14 cellular contexts compared by ENCODE assay signal in the genomic region with DNA sequence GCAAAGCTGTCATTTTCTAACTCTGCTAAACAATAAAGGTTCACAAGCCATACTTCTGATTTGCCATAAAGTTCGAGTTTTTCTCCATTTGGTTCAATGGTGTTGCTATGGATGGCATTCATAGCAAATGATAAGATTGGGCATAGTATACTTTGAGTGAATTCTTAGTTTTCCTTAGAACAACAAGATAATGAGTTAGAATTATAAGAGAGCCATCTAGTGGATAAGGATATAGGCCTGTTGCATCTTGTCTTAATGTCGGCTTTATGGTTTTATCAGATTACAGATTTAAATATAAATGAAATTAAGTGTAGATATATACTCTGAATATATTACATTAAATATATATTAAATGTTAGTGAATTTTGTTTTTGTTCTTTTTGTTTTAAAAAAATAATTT.
DNase-seq lines count a peak whose midpoint lies in the region; ATAC-seq and TF ChIP-seq lines count a peak whose summit lies in the region.
"Had no signal": no experiment of that assay in that cellular context is flagged by ENCODE, and none has a peak within 500 bp of the region (broad histone marks: within the 10 kb centered on the region; RNA-seq: fewer than 3 reads in every experiment).

No MANE protein-coding gene starts in this region.

- H3K27me3 ChIP-seq in neural progenitor cell (no peaks in the 10 kb centered on the region), ascending aorta (no peaks in the 10 kb centered on the region)

- DNase-seq in G401 (ENCODE audit: low spot score), result peak; percentile 3
- DNase-seq in LNCaP clone FGC (ENCODE audit: low read depth), result no peak
- peak; percentile 22 for DNase-seq in choroid plexus epithelial cell (ENCODE audit: low read depth)
- no peak for DNase-seq in neural progenitor cell (ENCODE audit: low spot score)
- DNase-seq in HPDE6-E6E7 (ENCODE audit: extremely low spot score), result no peak
- DNase-seq in ascending aorta (ENCODE audit: low spot score in 2 of 2), result no peak
- DNase-seq: activated naive CD8-positive, alpha-beta T cell treated with anti-CD3 and anti-CD28 coated beads, Interleukin-2, amount 10 ng/mL, durations not matched to agents 7 days and 5 days; DMS79 treated with DMSO at 0.1 percent for 48 hours; NCI-H1048; stimulated activated CD4-positive, alpha-beta T cell treated with anti-CD3 and anti-CD28 coated beads, Interleukin-15, amount 100 ng/mL, for 24 hours had no signal

- H2AFZ ChIP-seq in neural progenitor cell (replicated peaks), result no peak overlapping the region

- intact Hi-C loops in ascending aorta (cut with DNase I), result loop anchor here (5.0 kb wide), 1 partner anchor 199 kb away; no protein-coding TSS in a partner anchor

- no peaks in the 10 kb centered on the region for H3K36me3 Mint-ChIP-seq in neural progenitor cell
- H3K36me3 Mint-ChIP-seq: activated naive CD8-positive, alpha-beta T cell treated with anti-CD3 and anti-CD28 coated beads, Interleukin-2, amount 10 ng/mL, durations not matched to agents 7 days and 5 days; natural killer cell treated with Interleukin-12 subunit alpha and Interleukin-12 subunit beta and Interleukin-15 and Interleukin-18, amount 100 ng/mL, for 72 hours had no signal

- no peaks in the 10 kb centered on the region for H3K9me3 Mint-ChIP-seq in neural progenitor cell
- H3K9me3 Mint-ChIP-seq: activated naive CD8-positive, alpha-beta T cell treated with anti-CD3 and anti-CD28 coated beads, Interleukin-2, amount 10 ng/mL, durations not matched to agents 7 days and 5 days; T-helper 1 cell treated with Interleukin-12 subunit alpha and Interleukin-12 subunit beta and Interleukin-4 antibody, amounts not matched to agents 30 μg/mL and 1 μg/mL, for 36 hours had no signal

- ATAC-seq in GM19455 (IDR thresholded peaks at IDR 0.05; ENCODE audit: unreplicated experiment) (no peak), HG02678 (IDR thresholded peaks at IDR 0.05; ENCODE audit: unreplicated experiment) (no peak)
- ATAC-seq: natural killer cell treated with Interleukin-12 subunit alpha and Interleukin-12 subunit beta and Interleukin-15 and Interleukin-18, amount 100 ng/mL, for 72 hours had no signal

- H3K9ac ChIP-seq in neural progenitor cell, result no peak overlapping the region

- peaks cover 2% of the 10 kb centered on the region for H3K27me3 Mint-ChIP-seq in neural progenitor cell (ENCODE audit: insufficient read depth, low read depth)
- H3K27me3 Mint-ChIP-seq: activated naive CD8-positive, alpha-beta T cell treated with anti-CD3 and anti-CD28 coated beads, Interleukin-2, amount 10 ng/mL, durations not matched to agents 7 days and 5 days; natural killer cell treated with Interleukin-12 subunit alpha and Interleukin-12 subunit beta and Interleukin-15 and Interleukin-18, amount 100 ng/mL, for 72 hours had no signal

- no peak overlapping the region for H3K4me3 ChIP-seq in LNCaP clone FGC (ENCODE audit: low read depth, low read length)
- no peak overlapping the region for H3K4me3 ChIP-seq in choroid plexus epithelial cell (ENCODE audit: low read depth, low read length)
- no peak overlapping the region for H3K4me3 ChIP-seq in neural progenitor cell
- H3K4me3 ChIP-seq in ascending aorta, result no peak overlapping the region

- no peak overlapping the region for H3K27ac Mint-ChIP-seq in neural progenitor cell
- H3K27ac Mint-ChIP-seq: activated naive CD8-positive, alpha-beta T cell treated with anti-CD3 and anti-CD28 coated beads, Interleukin-2, amount 10 ng/mL, durations not matched to agents 7 days and 5 days; natural killer cell treated with Interleukin-12 subunit alpha and Interleukin-12 subunit beta and Interleukin-15 and Interleukin-18, amount 100 ng/mL, for 72 hours; T-helper 1 cell treated with Interleukin-12 subunit alpha and Interleukin-12 subunit beta and Interleukin-4 antibody, amounts not matched to agents 30 μg/mL and 1 μg/mL, for 36 hours had no signal

- H3K36me3 ChIP-seq in neural progenitor cell (no peaks in the 10 kb centered on the region), ascending aorta (no peaks in the 10 kb centered on the region)

- H3F3A ChIP-seq in neural progenitor cell (ENCODE audit: low read depth), result no peaks in the 10 kb centered on the region

- no peaks in the 10 kb centered on the region for H3K79me2 ChIP-seq in neural progenitor cell (ENCODE audit: low read depth)

- H3K4me1 ChIP-seq in neural progenitor cell (no peaks in the 10 kb centered on the region), ascending aorta (no peaks in the 10 kb centered on the region)

- H3K4me1 Mint-ChIP-seq in neural progenitor cell, result peaks cover 12% of the 10 kb centered on the region
- H3K4me1 Mint-ChIP-seq: activated naive CD8-positive, alpha-beta T cell treated with anti-CD3 and anti-CD28 coated beads, Interleukin-2, amount 10 ng/mL, durations not matched to agents 7 days and 5 days had no signal

- H3K27ac ChIP-seq in neural progenitor cell, result no peak overlapping the region
- H3K27ac ChIP-seq in ascending aorta, result no peak overlapping the region

- no peaks in the 10 kb centered on the region for H4K20me1 ChIP-seq in neural progenitor cell (ENCODE audit: low read depth)

- H3K4me2 ChIP-seq in neural progenitor cell, result no peak overlapping the region

- in situ Hi-C loops in G401 (cut with HindIII; ENCODE audit: low sequenced_read_pairs), result no loop called here

- no peak overlapping the region for H3K4me3 Mint-ChIP-seq in neural progenitor cell
- H3K4me3 Mint-ChIP-seq: activated naive CD8-positive, alpha-beta T cell treated with anti-CD3 and anti-CD28 coated beads, Interleukin-2, amount 10 ng/mL, durations not matched to agents 7 days and 5 days; natural killer cell treated with Interleukin-12 subunit alpha and Interleukin-12 subunit beta and Interleukin-15 and Interleukin-18, amount 100 ng/mL, for 72 hours; T-helper 1 cell treated with Interleukin-12 subunit alpha and Interleukin-12 subunit beta and Interleukin-4 antibody, amounts not matched to agents 30 μg/mL and 1 μg/mL, for 36 hours had no signal

- H3K9me3 ChIP-seq in neural progenitor cell (ENCODE audit: low read depth), result peaks cover 4% of the 10 kb centered on the region
- H3K9me3 ChIP-seq in ascending aorta, result no peaks in the 10 kb centered on the region

- TF ChIP-seq CTCF in LNCaP clone FGC (IDR thresholded peaks at IDR 0.05; ENCODE audit: control insufficient read depth, extremely low read depth, insufficient read depth), result peak; percentile 25
- peak; percentile 47 for TF ChIP-seq CTCF in choroid plexus epithelial cell (conservative IDR thresholded peaks at IDR 0.05; ENCODE audit: low read depth, low read length)
- peak; percentile 46 for TF ChIP-seq CTCF in neural progenitor cell (IDR thresholded peaks at IDR 0.05)
- TF ChIP-seq CTCF in ascending aorta (IDR thresholded peaks at IDR 0.05), result peak in 1 of 3 experiments; percentile 22

Comparison
In these comparisons a context has a peak if more than half of its experiments do, and no peak if none do; other contexts are left out.
1. DNase-seq: peak in G401 (single experiment) and choroid plexus epithelial cell (single experiment); none in LNCaP clone FGC (single experiment), neural progenitor cell (single experiment), HPDE6-E6E7 (single experiment) and ascending aorta (0 of 2).